ENCODE assay signal across 16 cellular contexts in the genomic region with DNA sequence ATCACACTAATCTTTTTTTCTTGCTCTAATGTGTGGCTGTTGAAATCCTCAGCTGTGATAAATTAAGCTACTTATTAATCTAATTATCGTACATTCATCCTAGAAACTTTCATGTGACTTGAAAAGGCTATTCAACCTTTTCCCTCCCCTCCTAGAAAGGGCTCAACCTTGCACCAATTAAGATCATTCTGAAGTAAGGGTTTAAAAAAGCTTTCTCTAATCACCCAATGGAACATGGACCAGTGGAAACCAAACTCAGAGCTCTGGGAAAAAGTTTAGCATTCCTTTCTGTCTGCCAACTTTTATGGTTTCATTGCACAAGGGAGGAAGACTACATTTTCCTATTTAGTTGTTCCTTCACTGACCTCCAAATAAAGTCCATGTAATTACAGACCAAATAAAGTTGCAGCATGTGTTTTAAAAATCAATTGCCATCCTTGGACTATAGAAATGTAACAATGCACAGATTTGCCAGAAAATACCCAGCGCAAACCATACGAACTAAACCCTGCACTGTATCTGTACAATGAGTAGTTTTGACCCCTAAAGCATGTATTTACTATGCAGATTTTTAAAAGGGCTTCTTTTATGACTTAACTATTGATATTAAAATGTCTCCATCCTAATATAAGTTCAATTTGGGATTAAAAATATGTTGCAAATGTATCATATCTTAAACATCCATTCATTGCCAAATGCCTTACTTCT.
DNase-seq lines count a peak whose midpoint lies in the region; ATAC-seq, FAIRE-seq and TF ChIP-seq lines count a peak whose summit lies in the region.
"Had no signal": no experiment of that assay in that cellular context is flagged by ENCODE, and none has a peak within 500 bp of the region (broad histone marks: within the 10 kb centered on the region; RNA-seq: fewer than 3 reads in every experiment).

No MANE protein-coding gene starts in this region.

- no peak for TF ChIP-seq CTCF in D721Med (IDR thresholded peaks at IDR 0.05; ENCODE audit: insufficient read depth, missing control alignments)

- DNase-seq in D721Med (ENCODE audit: insufficient read length, low spot score) (no peak), NCI-H82 (lab: John Stamatoyannopoulos, UW) (peak; percentile 90), left kidney (ENCODE audit: low read depth, low spot score) (peak; percentile 16), urothelium cell line (ENCODE audit: low spot score) (no peak), GF-D8 (lab: John Stamatoyannopoulos, UW) (no peak), SW480 (ENCODE audit: low spot score) (no peak)
- DNase-seq: 8988T; AML-193; Caco-2; CD8-positive, alpha-beta memory T cell; DMS 273 treated with DMSO at 0.1 percent for 48 hours; H7 had no signal

- ATAC-seq in HG03457 (IDR thresholded peaks at IDR 0.05; ENCODE audit: unreplicated experiment): no peak
- ATAC-seq: GM12878, HepG2 had no signal

- FAIRE-seq in D721Med (lab: Jason Lieb, UNC) (peak; percentile 25), urothelium cell line (lab: Jason Lieb, UNC) (peak; percentile 50)
- FAIRE-seq: GM12878, GM18507, HepG2 had no signal

Comparison
In these comparisons a context has a peak if more than half of its experiments do, and no peak if none do; other contexts are left out.
1. DNase-seq: peak in NCI-H82 (single experiment) and left kidney (single experiment); none in D721Med (single experiment), urothelium cell line (single experiment), GF-D8 (single experiment) and SW480 (single experiment).